10 cellular contexts compared by ENCODE assay signal in genomic region chr21:39866093-39866492, GRCh38. TPM values are rescaled to one million over a fixed set of nuclear protein-coding genes. Genes with fewer than 3 reads are reported as not detected.
"Had no signal": no experiment of that assay in that cellular context is flagged by ENCODE, and none has a peak within 500 bp of the region (broad histone marks: within the 10 kb centered on the region; RNA-seq: fewer than 3 reads in every experiment).

No MANE protein-coding gene starts in this region.

- H3K27ac Mint-ChIP-seq: IgD-negative memory B cell had no signal

- FAIRE-seq: HepG2, HTR-8/SVneo had no signal

- H3K4me2 ChIP-seq: KMS-11 had no signal

- H3K4me3 Mint-ChIP-seq: IgD-negative memory B cell had no signal

- H3K27me3 Mint-ChIP-seq: IgD-negative memory B cell had no signal

- H3K9ac ChIP-seq: KMS-11 had no signal

- H3K27ac ChIP-seq: HL-60, KMS-11 had no signal

- H3K4me1 Mint-ChIP-seq: IgD-negative memory B cell had no signal

- ATAC-seq: HepG2 had no signal

- DNase-seq: IMR-90, KBM-7, KG1 had no signal

- H3K36me3 Mint-ChIP-seq: IgD-negative memory B cell had no signal

RNA-seq across cellular contexts. Expression of gene PCP4, which starts 1.1 kb away (rescaled TPM):
- total RNA-seq: HepG2, HT-29, HT1080, IMR-90 had no signal
- polyA plus RNA-seq: HepG2, IgD-negative memory B cell, IMR-90 had no signal
